Comparison of ENCODE assay signal across 2 cellular contexts in genomic region chr9:35537898-35538297, GRCh38.
TF ChIP-seq lines count a peak whose summit lies in the region.

No MANE protein-coding gene starts in this region.

TF ChIP-seq in liver, 16 proteins besides CTCF, POLR2A, EP300 and RAD21:
- no peak for TF ChIP-seq TAF1 (conservative IDR thresholded peaks at IDR 0.05)
- TF ChIP-seq YY1 (IDR thresholded peaks at IDR 0.05): no peak
- TF ChIP-seq RXRA (IDR thresholded peaks at IDR 0.05): no peak
- TF ChIP-seq HNF4A (conservative IDR thresholded peaks at IDR 0.05): no peak

TF ChIP-seq in HepG2, 621 proteins besides CTCF, POLR2A, EP300 and RAD21:
- TF ChIP-seq BCL6 (CRISPR knock-in tag; IDR thresholded peaks at IDR 0.05) (no peak), GLI4 (CRISPR knock-in tag; IDR thresholded peaks at IDR 0.05; ENCODE audit: borderline replicate concordance) (no peak), ZNF777 (CRISPR knock-in tag; IDR thresholded peaks at IDR 0.05) (no peak), SMC3 (IDR thresholded peaks at IDR 0.05; ENCODE audit: low read length) (no peak), NFE2 (CRISPR knock-in tag; IDR thresholded peaks at IDR 0.05) (no peak), ATAD3A (CRISPR knock-in tag; IDR thresholded peaks at IDR 0.05) (no peak), NR0B2 (CRISPR knock-in tag; IDR thresholded peaks at IDR 0.05) (no peak), RELA (CRISPR knock-in tag; IDR thresholded peaks at IDR 0.05) (no peak), KIAA2018 (CRISPR knock-in tag; IDR thresholded peaks at IDR 0.05; ENCODE audit: borderline replicate concordance) (no peak), POLR2AphosphoS2 (IDR thresholded peaks at IDR 0.05; ENCODE audit: low read depth, low read length) (no peak), ZNF235 (CRISPR knock-in tag; IDR thresholded peaks at IDR 0.05; ENCODE audit: borderline replicate concordance) (no peak), ZNF674 (CRISPR knock-in tag; IDR thresholded peaks at IDR 0.05; ENCODE audit: low read depth) (no peak)
- TF ChIP-seq, protein P1, sequence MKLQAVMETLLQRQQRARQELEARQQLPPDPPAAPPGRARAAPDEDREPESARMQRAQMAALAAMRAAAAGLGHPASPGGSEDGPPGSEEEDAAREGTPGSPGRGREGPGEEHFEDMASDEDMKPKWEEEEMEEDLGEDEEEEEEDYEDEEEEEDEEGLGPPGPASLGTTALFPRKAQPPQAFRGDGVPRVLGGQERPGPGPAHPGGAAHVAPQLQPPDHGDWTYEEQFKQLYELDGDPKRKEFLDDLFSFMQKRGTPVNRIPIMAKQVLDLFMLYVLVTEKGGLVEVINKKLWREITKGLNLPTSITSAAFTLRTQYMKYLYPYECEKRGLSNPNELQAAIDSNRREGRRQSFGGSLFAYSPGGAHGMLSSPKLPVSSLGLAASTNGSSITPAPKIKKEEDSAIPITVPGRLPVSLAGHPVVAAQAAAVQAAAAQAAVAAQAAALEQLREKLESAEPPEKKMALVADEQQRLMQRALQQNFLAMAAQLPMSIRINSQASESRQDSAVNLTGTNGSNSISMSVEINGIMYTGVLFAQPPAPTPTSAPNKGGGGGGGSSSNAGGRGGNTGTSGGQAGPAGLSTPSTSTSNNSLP (IDR thresholded peaks at IDR 0.05; ENCODE audit: low read depth, low read length): no peak
- TF ChIP-seq, protein P2, sequence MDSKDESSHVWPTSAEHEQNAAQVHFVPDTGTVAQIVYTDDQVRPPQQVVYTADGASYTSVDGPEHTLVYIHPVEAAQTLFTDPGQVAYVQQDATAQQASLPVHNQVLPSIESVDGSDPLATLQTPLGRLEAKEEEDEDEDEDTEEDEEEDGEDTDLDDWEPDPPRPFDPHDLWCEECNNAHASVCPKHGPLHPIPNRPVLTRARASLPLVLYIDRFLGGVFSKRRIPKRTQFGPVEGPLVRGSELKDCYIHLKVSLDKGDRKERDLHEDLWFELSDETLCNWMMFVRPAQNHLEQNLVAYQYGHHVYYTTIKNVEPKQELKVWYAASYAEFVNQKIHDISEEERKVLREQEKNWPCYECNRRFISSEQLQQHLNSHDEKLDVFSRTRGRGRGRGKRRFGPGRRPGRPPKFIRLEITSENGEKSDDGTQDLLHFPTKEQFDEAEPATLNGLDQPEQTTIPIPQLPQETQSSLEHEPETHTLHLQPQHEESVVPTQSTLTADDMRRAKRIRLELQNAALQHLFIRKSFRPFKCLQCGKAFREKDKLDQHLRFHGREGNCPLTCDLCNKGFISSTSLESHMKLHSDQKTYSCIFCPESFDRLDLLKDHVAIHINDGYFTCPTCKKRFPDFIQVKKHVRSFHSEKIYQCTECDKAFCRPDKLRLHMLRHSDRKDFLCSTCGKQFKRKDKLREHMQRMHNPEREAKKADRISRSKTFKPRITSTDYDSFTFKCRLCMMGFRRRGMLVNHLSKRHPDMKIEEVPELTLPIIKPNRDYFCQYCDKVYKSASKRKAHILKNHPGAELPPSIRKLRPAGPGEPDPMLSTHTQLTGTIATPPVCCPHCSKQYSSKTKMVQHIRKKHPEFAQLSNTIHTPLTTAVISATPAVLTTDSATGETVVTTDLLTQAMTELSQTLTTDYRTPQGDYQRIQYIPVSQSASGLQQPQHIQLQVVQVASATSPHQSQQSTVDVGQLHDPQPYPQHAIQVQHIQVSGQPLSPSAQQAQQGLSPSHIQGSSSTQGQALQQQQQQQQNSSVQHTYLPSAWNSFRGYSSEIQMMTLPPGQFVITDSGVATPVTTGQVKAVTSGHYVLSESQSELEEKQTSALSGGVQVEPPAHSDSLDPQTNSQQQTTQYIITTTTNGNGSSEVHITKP (CRISPR knock-in tag; IDR thresholded peaks at IDR 0.05; ENCODE audit: low read depth): no peak
TF ChIP-seq in HepG2: peak in this region for 0.
